In the genomic region with DNA sequence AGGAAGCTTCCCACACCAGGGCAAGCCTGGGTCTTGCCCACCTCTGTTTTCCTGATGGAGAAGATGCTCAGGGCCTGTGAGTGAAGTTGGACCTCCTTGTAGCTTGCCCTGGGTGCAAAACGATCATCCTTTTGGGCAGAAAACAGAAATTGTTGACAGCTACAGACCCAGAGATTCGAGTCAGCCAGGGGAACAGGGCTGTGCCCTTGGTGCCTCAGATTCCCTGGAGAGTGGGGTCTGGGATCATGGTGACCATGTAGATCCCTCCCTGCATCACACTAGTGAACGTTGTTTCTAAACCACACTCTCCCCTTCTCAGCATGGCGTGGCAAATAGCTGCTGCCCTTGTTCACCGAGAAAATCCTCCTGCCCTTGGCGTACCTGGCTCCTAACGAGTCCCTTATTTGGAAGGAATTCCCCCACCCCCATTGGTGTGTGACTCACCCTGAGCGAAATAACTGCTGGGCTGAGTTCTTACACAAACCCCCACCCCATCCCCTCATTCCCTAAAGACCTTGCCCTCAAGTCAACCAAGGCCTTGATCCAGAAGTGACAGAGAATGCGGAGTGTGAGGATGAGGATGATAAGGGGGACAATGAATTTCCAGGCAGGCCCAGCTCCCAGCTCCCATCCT, we compare ENCODE assay signal across 25 cellular contexts. TPM values are rescaled to one million over a fixed set of nuclear protein-coding genes. Genes with fewer than 3 reads are reported as not detected.
A peak's percentile ranks its signal among the peaks of the same experiment; 100 is the strongest.
DNase-seq lines count a peak whose midpoint lies in the region; ATAC-seq and TF ChIP-seq lines count a peak whose summit lies in the region.
"Had no signal": no experiment of that assay in that cellular context is flagged by ENCODE, and none has a peak within 500 bp of the region (broad histone marks: within the 10 kb centered on the region; RNA-seq: fewer than 3 reads in every experiment).

No MANE protein-coding gene starts in this region.

- 0 out of 2 replicates have a peak overlapping the region, but pooled peaks have one; percentile 4 for H3K9ac ChIP-seq in ES-I3 (ENCODE audit: low read depth, low read length)

- peak; percentile 40 for DNase-seq in M059J (ENCODE audit: low read depth)
- peak; percentile 63 for DNase-seq in cerebellar cortex (ENCODE audit: low spot score)
- peak; percentile 68 for DNase-seq in mesenteric fat pad (ENCODE audit: low spot score)
- no peak for DNase-seq in foreskin fibroblast
- DNase-seq: activated CD4-positive, alpha-beta T cell treated with anti-CD3 and anti-CD28 coated beads, Interleukin-2, amount 50 U/mL, for 1 hour; activated CD8-positive, alpha-beta memory T cell treated with anti-CD3 and anti-CD28 coated beads, Interleukin-2, amount 10 ng/mL, durations not matched to agents 7 days and 5 days; anterior cingulate cortex; heart right ventricle; Karpas-422; midbrain; naive thymus-derived CD8-positive, alpha-beta T cell; NCI-H2081 treated with DMSO at 0.1 percent for 48 hours; NCI-H446 treated with DMSO at 0.1 percent for 48 hours; ovary; spleen; stimulated activated CD4-positive, alpha-beta T cell treated with anti-CD3 and anti-CD28 coated beads, Interleukin-4, amount 100 ng/mL, for 1 hour had no signal

- H3K4me1 ChIP-seq in ES-I3 (ENCODE audit: insufficient read depth, low read length): peaks cover 12% of the 10 kb centered on the region; the same call in 1 of the 2 replicates

- TF ChIP-seq CTCF in foreskin fibroblast (IDR thresholded peaks at IDR 0.05; ENCODE audit: low read depth, low read length): no peak

- no peak overlapping the region for H3K4me3 ChIP-seq in foreskin fibroblast (ENCODE audit: low read depth in 1 of 2, low read length in 2 of 2)
- H3K4me3 ChIP-seq: heart right ventricle, ovary, spleen had no signal

- ATAC-seq in HG03571 (IDR thresholded peaks at IDR 0.05; ENCODE audit: unreplicated experiment): no peak
- ATAC-seq in HG03565 (IDR thresholded peaks at IDR 0.05; ENCODE audit: unreplicated experiment): no peak
- ATAC-seq: activated CD8-positive, alpha-beta memory T cell treated with anti-CD3 and anti-CD28 coated beads, Interleukin-2, amount 10 ng/mL, durations not matched to agents 7 days and 5 days; heart right ventricle; naive thymus-derived CD8-positive, alpha-beta T cell; Right ventricle myocardium inferior; stimulated activated memory B cell treated with anti-CD40 and anti-IgM and Interleukin-4, amounts not matched to agents 10 μg/mL and 1 μg/mL and 100 μg/mL, for 72 hours had no signal

- no peaks in the 10 kb centered on the region; the same call in 1 of the 2 replicates for H3K9me3 ChIP-seq in ES-I3 (ENCODE audit: control insufficient read depth, insufficient read depth, low read length)
- H3K9me3 ChIP-seq: heart right ventricle, ovary, spleen had no signal

- no peaks in the 10 kb centered on the region for H3K36me3 ChIP-seq in ES-I3 (ENCODE audit: insufficient read depth, low read length)
- H3K36me3 ChIP-seq: heart right ventricle, ovary, spleen had no signal

RNA-seq across cellular contexts. Expression of a gene that starts 1.0 kb away (rescaled TPM):
- total RNA-seq in M059J (2014; rRNA removed; shearing (Covaris generic)): not detected in 2 replicates
- not detected for total RNA-seq in mesenteric fat pad
- total RNA-seq: activated CD8-positive, alpha-beta memory T cell treated with anti-CD3 and anti-CD28 coated beads, Interleukin-2, amount 10 ng/mL, durations not matched to agents 7 days and 5 days; activated T-helper 1 cell treated with anti-CD3 and anti-CD28 coated beads, Interleukin-12 subunit alpha, Interleukin-12 subunit beta, Interleukin-2, Interleukin-4 antibody, amounts not matched to agents 30 ng/mL and 10 ng/mL and 1 ng/mL, durations not matched to agents 14 hours and 24 hours and 36 hours; epithelial cell of proximal tubule; fibroblast of villous mesenchyme; heart right ventricle; naive thymus-derived CD8-positive, alpha-beta T cell; Right ventricle myocardium inferior; temporal lobe had no signal

RNA-seq across cellular contexts. Expression of a gene that starts 4.0 kb away (rescaled TPM):
- not detected in 2 replicates for total RNA-seq in M059J (2014; rRNA removed; shearing (Covaris generic))
- not detected for total RNA-seq in mesenteric fat pad
- total RNA-seq: activated CD8-positive, alpha-beta memory T cell treated with anti-CD3 and anti-CD28 coated beads, Interleukin-2, amount 10 ng/mL, durations not matched to agents 7 days and 5 days; activated T-helper 1 cell treated with anti-CD3 and anti-CD28 coated beads, Interleukin-12 subunit alpha, Interleukin-12 subunit beta, Interleukin-2, Interleukin-4 antibody, amounts not matched to agents 30 ng/mL and 10 ng/mL and 1 ng/mL, durations not matched to agents 14 hours and 24 hours and 36 hours; epithelial cell of proximal tubule; fibroblast of villous mesenchyme; naive thymus-derived CD8-positive, alpha-beta T cell; Right ventricle myocardium inferior had no signal

RNA-seq across cellular contexts. Expression of a gene that starts 49.2 kb away (rescaled TPM):
- total RNA-seq in M059J (2014; rRNA removed; shearing (Covaris generic)): 349 and 422 TPM in 2 replicates
- total RNA-seq in mesenteric fat pad: 170 TPM

Comparison
In these comparisons a context has a peak if more than half of its experiments do, and no peak if none do; other contexts are left out.
1. DNase-seq: peak in M059J (single experiment), cerebellar cortex (single experiment) and mesenteric fat pad (single experiment); none in foreskin fibroblast (0 of 2).